Comparison of ENCODE assay signal across 27 cellular contexts in the genomic region with DNA sequence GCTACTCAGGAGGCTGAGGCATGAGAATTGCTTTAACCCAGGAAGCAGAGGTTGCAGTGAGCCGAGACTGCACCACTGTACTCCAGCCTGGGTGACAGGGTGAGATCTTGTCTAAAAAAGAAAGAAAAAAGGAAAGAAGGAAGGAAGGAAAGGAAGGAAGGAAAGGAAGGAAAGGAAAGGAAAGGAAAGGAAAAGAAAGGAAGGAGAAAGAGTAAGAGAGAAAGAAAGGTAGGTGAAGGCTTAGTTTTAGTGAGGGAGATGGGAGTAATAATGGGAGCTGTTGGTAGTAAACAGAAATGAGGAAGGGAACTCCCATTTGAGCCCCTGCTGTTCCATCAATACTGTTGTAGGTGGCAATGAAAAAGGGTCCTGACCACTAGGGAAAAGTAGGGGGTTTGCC.
"Had no signal": no experiment of that assay in that cellular context is flagged by ENCODE, and none has a peak within 500 bp of the region (broad histone marks: within the 10 kb centered on the region; RNA-seq: fewer than 3 reads in every experiment).

No MANE protein-coding gene starts in this region.

- H3K4me1 ChIP-seq: stomach, suprapubic skin, testis, thyroid gland, tibial artery, tibial nerve, transverse colon, upper lobe of left lung, upper lobe of right lung, uterus, vagina had no signal

- ATAC-seq: stimulated activated memory B cell treated with anti-CD40 and anti-IgM and Interleukin-4, amounts not matched to agents 10 μg/mL and 1 μg/mL and 100 μg/mL, for 72 hours; stimulated activated naive B cell treated with anti-CD40 and anti-IgM and Interleukin-4, amounts not matched to agents 10 μg/mL and 1 μg/mL and 100 μg/mL, for 72 hours; upper lobe of right lung had no signal

- H3K36me3 Mint-ChIP-seq: stimulated activated memory B cell treated with anti-CD40 and anti-IgM and Interleukin-4, amounts not matched to agents 10 μg/mL and 1 μg/mL and 100 μg/mL, for 72 hours; stimulated activated naive B cell treated with anti-CD40 and anti-IgM and Interleukin-4, amounts not matched to agents 10 μg/mL and 1 μg/mL and 100 μg/mL, for 72 hours; type B pancreatic cell had no signal

- H3K27me3 ChIP-seq: testis, thyroid gland, tibial artery, tibial nerve, upper lobe of left lung, uterus, vagina had no signal

- H3K36me3 ChIP-seq: stomach, suprapubic skin, thoracic aorta, thyroid gland, tibial artery, tibial nerve, transverse colon, upper lobe of left lung, upper lobe of right lung, uterus, vagina had no signal

- H3K4me1 Mint-ChIP-seq: stimulated activated memory B cell treated with anti-CD40 and anti-IgM and Interleukin-4, amounts not matched to agents 10 μg/mL and 1 μg/mL and 100 μg/mL, for 72 hours; stimulated activated naive B cell treated with anti-CD40 and anti-IgM and Interleukin-4, amounts not matched to agents 10 μg/mL and 1 μg/mL and 100 μg/mL, for 72 hours had no signal

- H3K9me3 Mint-ChIP-seq: stimulated activated naive B cell treated with anti-CD40 and anti-IgM and Interleukin-4, amounts not matched to agents 10 μg/mL and 1 μg/mL and 100 μg/mL, for 72 hours; stimulated activated naive CD8-positive, alpha-beta T cell treated with anti-CD3 and anti-CD28 coated beads, Interleukin-15, amount 100 ng/mL, for 72 hours; stimulated activated naive CD8-positive, alpha-beta T cell treated with anti-CD3 and anti-CD28 coated beads, Interleukin-15, Interleukin-2, amounts not matched to agents 100 ng/mL and 50 ng/mL, for 24 hours; type B pancreatic cell had no signal

- H3K27ac Mint-ChIP-seq: stimulated activated memory B cell treated with anti-CD40 and anti-IgM and Interleukin-4, amounts not matched to agents 10 μg/mL and 1 μg/mL and 100 μg/mL, for 72 hours; stimulated activated naive B cell treated with anti-CD40 and anti-IgM and Interleukin-4, amounts not matched to agents 10 μg/mL and 1 μg/mL and 100 μg/mL, for 72 hours; stimulated activated naive CD8-positive, alpha-beta T cell treated with anti-CD3 and anti-CD28 coated beads, Interleukin-15, amount 100 ng/mL, for 72 hours; stimulated activated naive CD8-positive, alpha-beta T cell treated with anti-CD3 and anti-CD28 coated beads, Interleukin-15, Interleukin-2, amounts not matched to agents 100 ng/mL and 50 ng/mL, for 24 hours; type B pancreatic cell had no signal

- H3K27ac ChIP-seq: stomach, suprapubic skin, testis, thoracic aorta, thyroid gland, tibial artery, tibial nerve, transverse colon, upper lobe of left lung, upper lobe of right lung, uterus, vagina had no signal

- H3K4me3 ChIP-seq: stomach, suprapubic skin, testis, thoracic aorta, thyroid gland, tibial artery, tibial nerve, transverse colon, upper lobe of left lung, upper lobe of right lung, uterus, vagina had no signal

- DNase-seq: stimulated activated CD4-positive, alpha-beta T cell treated with anti-CD3 and anti-CD28 coated beads, Interleukin-2, amount 100 ng/mL, for 48 hours; stimulated activated CD4-positive, alpha-beta T cell treated with anti-CD3 and anti-CD28 coated beads, Interleukin-4, amount 100 ng/mL, for 1 hour; stimulated activated CD4-positive, alpha-beta T cell treated with anti-CD3 and anti-CD28 coated beads, Interleukin-4, amount 100 ng/mL, for 24 hours; stimulated activated CD4-positive, alpha-beta T cell treated with anti-CD3 and anti-CD28 coated beads, Interleukin-4, amount 100 ng/mL, for 4 hours; stimulated activated CD8-positive, alpha-beta memory T cell treated with anti-CD3 and anti-CD28 coated beads, Interleukin-4, amount 100 ng/mL, for 48 hours; stimulated activated naive B cell treated with anti-CD40 and anti-IgM and Interleukin-4, amounts not matched to agents 10 μg/mL and 1 μg/mL and 100 μg/mL, for 72 hours; stimulated activated naive CD4-positive, alpha-beta T cell; stimulated activated naive CD4-positive, alpha-beta T cell treated with Interleukin-2 at 50 U/mL for 16 hours; stimulated activated naive CD8-positive, alpha-beta T cell treated with anti-CD3 and anti-CD28 coated beads, Interleukin-15, amount 100 ng/mL, for 72 hours; stimulated activated naive CD8-positive, alpha-beta T cell treated with anti-CD3 and anti-CD28 coated beads, Interleukin-15, Interleukin-2, amounts not matched to agents 100 U/mL and 50 U/mL, for 24 hours; stomach; substantia nigra; testis; thyroid gland; tibial artery; transverse colon; trophoblast cell; upper lobe of left lung; upper lobe of right lung; uterus had no signal

- H3K9me3 ChIP-seq: stomach, suprapubic skin, testis, thoracic aorta, thyroid gland, tibial artery, tibial nerve, transverse colon, upper lobe of left lung, upper lobe of right lung, uterus, vagina had no signal

- H3K4me3 Mint-ChIP-seq: stimulated activated memory B cell treated with anti-CD40 and anti-IgM and Interleukin-4, amounts not matched to agents 10 μg/mL and 1 μg/mL and 100 μg/mL, for 72 hours; stimulated activated naive B cell treated with anti-CD40 and anti-IgM and Interleukin-4, amounts not matched to agents 10 μg/mL and 1 μg/mL and 100 μg/mL, for 72 hours; stimulated activated naive CD8-positive, alpha-beta T cell treated with anti-CD3 and anti-CD28 coated beads, Interleukin-15, amount 100 ng/mL, for 72 hours; stimulated activated naive CD8-positive, alpha-beta T cell treated with anti-CD3 and anti-CD28 coated beads, Interleukin-15, Interleukin-2, amounts not matched to agents 100 ng/mL and 50 ng/mL, for 24 hours; type B pancreatic cell had no signal
